Comparison of ENCODE assay signal across 9 cellular contexts in genomic region chr4:140253556-140254027, GRCh38.
A peak's percentile ranks its signal among the peaks of the same experiment; 100 is the strongest.
DNase-seq lines count a peak whose midpoint lies in the region; ATAC-seq and TF ChIP-seq lines count a peak whose summit lies in the region.
"Had no signal": no experiment of that assay in that cellular context is flagged by ENCODE, and none has a peak within 500 bp of the region (broad histone marks: within the 10 kb centered on the region; RNA-seq: fewer than 3 reads in every experiment).

No MANE protein-coding gene starts in this region.

- peak overlapping the region in 7 of 10 donors; percentile 70 to 95 (median 79) for H3K4me3 ChIP-seq in heart right ventricle
- H3K4me3 ChIP-seq in upper lobe of right lung: no peak overlapping the region

- WGBS in heart right ventricle, 2 donors: 54% methylated on average over 8 of the region's 8 CpGs

- H3K27ac Mint-ChIP-seq in brain (peak overlapping the region; percentile 69 to 91 (median 75)), naive B cell (peak overlapping the region; percentile 20 to 86 (median 54))

- H3K9me3 ChIP-seq in heart right ventricle (no peaks in the 10 kb centered on the region), upper lobe of right lung (no peaks in the 10 kb centered on the region)
- H3K9me3 ChIP-seq: right atrium auricular region had no signal

- H3K36me3 Mint-ChIP-seq in brain: no peaks in the 10 kb centered on the region
- no peaks in the 10 kb centered on the region for H3K36me3 Mint-ChIP-seq in naive B cell

- H3K4me1 ChIP-seq in heart right ventricle (peaks cover 0 to 45% (median 22%) of the 10 kb centered on the region in 9 donors), upper lobe of right lung (no peaks in the 10 kb centered on the region)

- ATAC-seq in heart right ventricle (peak in 1 of 8 donors; percentile 1), naive B cell (ENCODE audit: low read depth in 2 of 2) (no peak), upper lobe of right lung (no peak)

- H3K9me3 Mint-ChIP-seq in brain (no peaks in the 10 kb centered on the region), naive B cell (no peaks in the 10 kb centered on the region)

- H3K27ac ChIP-seq in heart right ventricle (peak overlapping the region in 8 of 10 donors; percentile 50 to 99 (median 94)), upper lobe of right lung (peak overlapping the region; percentile 93)

- H3K27me3 Mint-ChIP-seq in brain (peaks cover 5% of the 10 kb centered on the region), naive B cell (peaks cover 4 to 43% (median 14%) of the 10 kb centered on the region in 3 donors)

- DNase-seq in heart right ventricle (no peak), cardiac septum (ENCODE audit: low spot score) (no peak), naive B cell (no peak), upper lobe of right lung (no peak), SHP77 (lab: John Stamatoyannopoulos, UW) (no peak), COLO829 (ENCODE audit: low spot score) (no peak), NCI-H2196 (lab: John Stamatoyannopoulos, UW; ENCODE audit: unreplicated experiment) (no peak)

- H3K36me3 ChIP-seq in heart right ventricle (no peaks in the 10 kb centered on the region), upper lobe of right lung (no peaks in the 10 kb centered on the region)
- H3K36me3 ChIP-seq: right atrium auricular region had no signal

- H3K4me1 Mint-ChIP-seq in brain: peaks cover 82% of the 10 kb centered on the region
- peaks cover 8 to 22% (median 11%) of the 10 kb centered on the region in 3 donors for H3K4me1 Mint-ChIP-seq in naive B cell

- intact Hi-C loops in heart right ventricle (cut with DNase I): loop anchor here (1.0 to 10.0 kb wide), 25 partner anchors 69 to 599 kb away; partner anchors contain the start of genes MAML3 (in 4 of the 10) and MGST2 (in 2 of the 10)
- intact Hi-C loops in cardiac septum (cut with DNase I): loop anchor here (2.0 to 5.0 kb wide), 6 partner anchors 15 to 596 kb away; no protein-coding TSS in a partner anchor
- intact Hi-C loops in upper lobe of right lung (cut with DNase I): loop anchor here (5.0 to 10.0 kb wide), 2 partner anchors 101 to 239 kb away; partner anchors contain the start of gene MAML3

- peak overlapping the region; percentile 17 to 80 (median 59) for H3K4me3 Mint-ChIP-seq in brain
- H3K4me3 Mint-ChIP-seq in naive B cell: peak overlapping the region; percentile 71 to 92 (median 82)

- H3K27me3 ChIP-seq in heart right ventricle (no peaks in the 10 kb centered on the region), upper lobe of right lung (no peaks in the 10 kb centered on the region)
- H3K27me3 ChIP-seq: right atrium auricular region had no signal

- TF ChIP-seq CTCF in heart right ventricle (IDR thresholded peaks at IDR 0.05) (peak in 1 of 9 donors; percentile 20), brain (conservative IDR thresholded peaks at IDR 0.05) (peak in 1 of 2 experiments; percentile 19), upper lobe of right lung (IDR thresholded peaks at IDR 0.05) (no peak)
